ENCODE assay signal across 1 cellular context in genomic region chr5:32317056-32317455, GRCh38.
A peak's percentile ranks its signal among the peaks of the same experiment; 100 is the strongest.
TF ChIP-seq lines count a peak whose summit lies in the region.

No MANE protein-coding gene starts in this region.

TF ChIP-seq in HEK293, 187 proteins besides CTCF, POLR2A, EP300 and RAD21 (continued from another document):
- TF ChIP-seq ZSCAN23 (tag by site-specific recombination; IDR thresholded peaks at IDR 0.05) (no peak), GFI1B (tag by site-specific recombination; IDR thresholded peaks at IDR 0.05) (no peak), ZFHX2 (tag by site-specific recombination; conservative IDR thresholded peaks at IDR 0.05) (peak; percentile 48), OVOL3 (tag by site-specific recombination; IDR thresholded peaks at IDR 0.05) (no peak)
TF ChIP-seq in HEK293: peak in this region for 1.
